Comparison of ENCODE assay signal across 23 cellular contexts in the genomic region with DNA sequence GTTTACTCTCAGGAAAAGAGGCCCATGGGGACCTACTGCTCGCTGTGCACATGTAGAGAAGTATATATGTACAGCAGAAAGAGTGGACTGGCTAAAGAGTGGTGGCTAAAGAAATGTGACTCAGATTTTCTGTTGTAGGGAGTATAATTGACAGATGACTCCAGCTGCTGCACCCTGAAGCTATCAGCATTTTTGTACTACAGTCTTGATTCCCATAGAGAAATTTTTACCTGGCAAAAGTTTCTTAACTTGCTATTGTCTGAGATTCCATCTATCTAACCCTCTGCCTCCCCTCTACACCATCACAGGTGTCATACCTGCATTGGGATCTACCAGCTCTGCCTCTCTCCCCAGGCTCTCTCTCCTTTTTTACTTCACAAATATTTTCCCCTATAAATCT.
"Had no signal": no experiment of that assay in that cellular context is flagged by ENCODE, and none has a peak within 500 bp of the region (broad histone marks: within the 10 kb centered on the region; RNA-seq: fewer than 3 reads in every experiment).

No MANE protein-coding gene starts in this region.

- H3K36me3 ChIP-seq: stomach, suprapubic skin, thoracic aorta, thyroid gland, tibial artery, tibial nerve, transverse colon, upper lobe of left lung, upper lobe of right lung, uterus, vagina had no signal

- H3K4me1 ChIP-seq: stomach, suprapubic skin, testis, thyroid gland, tibial artery, tibial nerve, transverse colon, upper lobe of left lung, upper lobe of right lung, uterus, vagina had no signal

- H3K9me3 ChIP-seq: suprapubic skin, testis, thoracic aorta, thyroid gland, tibial artery, tibial nerve, transverse colon, upper lobe of left lung, upper lobe of right lung, uterus, vagina had no signal

- H3K27ac ChIP-seq: stomach, suprapubic skin, testis, thoracic aorta, thyroid gland, tibial artery, tibial nerve, transverse colon, upper lobe of left lung, upper lobe of right lung, uterus, vagina had no signal

- H3K27me3 ChIP-seq: stomach, suprapubic skin, testis, thyroid gland, tibial artery, tibial nerve, transverse colon, upper lobe of left lung, upper lobe of right lung, uterus, vagina had no signal

- DNase-seq: stimulated activated CD4-positive, alpha-beta T cell treated with anti-CD3 and anti-CD28 coated beads, Interleukin-2, amount 100 ng/mL, for 48 hours; stimulated activated CD4-positive, alpha-beta T cell treated with anti-CD3 and anti-CD28 coated beads, Interleukin-4, amount 100 ng/mL, for 1 hour; stimulated activated CD4-positive, alpha-beta T cell treated with anti-CD3 and anti-CD28 coated beads, Interleukin-4, amount 100 ng/mL, for 24 hours; stimulated activated CD4-positive, alpha-beta T cell treated with anti-CD3 and anti-CD28 coated beads, Interleukin-4, amount 100 ng/mL, for 4 hours; stimulated activated CD8-positive, alpha-beta memory T cell treated with anti-CD3 and anti-CD28 coated beads, Interleukin-4, amount 100 ng/mL, for 48 hours; stimulated activated naive B cell treated with anti-CD40 and anti-IgM and Interleukin-4, amounts not matched to agents 10 μg/mL and 1 μg/mL and 100 μg/mL, for 72 hours; stimulated activated naive CD4-positive, alpha-beta T cell; stimulated activated naive CD4-positive, alpha-beta T cell treated with Interleukin-2 at 50 U/mL for 16 hours; stimulated activated naive CD8-positive, alpha-beta T cell treated with anti-CD3 and anti-CD28 coated beads, Interleukin-15, amount 100 ng/mL, for 72 hours; stimulated activated naive CD8-positive, alpha-beta T cell treated with anti-CD3 and anti-CD28 coated beads, Interleukin-15, Interleukin-2, amounts not matched to agents 100 U/mL and 50 U/mL, for 24 hours; stomach; substantia nigra; testis; thyroid gland; tibial artery; transverse colon; upper lobe of left lung; upper lobe of right lung; uterus had no signal

- H3K4me3 ChIP-seq: stomach, suprapubic skin, testis, thoracic aorta, thyroid gland, tibial artery, tibial nerve, transverse colon, upper lobe of left lung, upper lobe of right lung, uterus, vagina had no signal
